In the genomic region with DNA sequence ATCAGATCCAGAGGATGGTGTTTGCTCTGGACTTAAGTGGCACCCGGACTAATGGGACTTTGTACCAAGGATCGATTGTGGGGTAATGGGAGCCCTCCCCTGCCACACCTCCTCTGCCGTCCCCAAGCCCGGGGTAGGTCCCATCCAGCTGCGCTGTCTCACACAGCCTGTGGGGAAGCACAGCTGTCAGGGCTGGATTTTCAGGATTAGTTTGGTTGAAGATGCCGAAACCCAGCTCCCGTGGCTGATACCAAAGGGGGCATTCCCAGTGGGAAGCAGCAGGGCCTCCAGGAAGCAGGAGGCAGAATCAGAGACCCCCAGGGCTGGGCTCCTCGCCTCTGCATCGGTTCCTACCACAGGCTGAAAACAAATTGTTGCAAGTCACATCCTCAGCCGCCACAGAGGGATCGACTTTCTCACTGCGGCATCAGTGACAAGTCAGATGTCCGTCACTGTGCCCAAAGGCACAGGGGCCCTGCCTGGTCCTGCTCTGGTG, we compare ENCODE assay signal across 2 cellular contexts.
TF ChIP-seq lines count a peak whose summit lies in the region.

No MANE protein-coding gene starts in this region.

TF ChIP-seq in GM23338, 12 proteins besides CTCF, POLR2A, EP300 and RAD21:
- TF ChIP-seq REST (IDR thresholded peaks at IDR 0.05; ENCODE audit: unreplicated experiment) (no peak), CREB1 (CRISPR knock-in tag; IDR thresholded peaks at IDR 0.05; ENCODE audit: low read depth) (no peak)

TF ChIP-seq in HepG2, 621 proteins besides CTCF, POLR2A, EP300 and RAD21 (continued from another document and continues in another):
- TF ChIP-seq PITX1 (CRISPR knock-in tag; IDR thresholded peaks at IDR 0.05) (peak; percentile 97), ERF (CRISPR knock-in tag; IDR thresholded peaks at IDR 0.05) (no peak), ZNF501 (CRISPR knock-in tag; IDR thresholded peaks at IDR 0.05) (no peak), HNF4A (CRISPR knock-in tag; IDR thresholded peaks at IDR 0.05) (peak; percentile 83), ZNF280B (CRISPR knock-in tag; IDR thresholded peaks at IDR 0.05; ENCODE audit: borderline replicate concordance) (no peak), ZNF878 (CRISPR knock-in tag; IDR thresholded peaks at IDR 0.05) (no peak), ZMYM2 (CRISPR knock-in tag; IDR thresholded peaks at IDR 0.05) (no peak), ZNF850 (CRISPR knock-in tag; conservative IDR thresholded peaks at IDR 0.05) (no peak), ZFY (CRISPR knock-in tag; IDR thresholded peaks at IDR 0.05) (no peak), FOXA3 (CRISPR knock-in tag; IDR thresholded peaks at IDR 0.05) (0 out of 2 replicates have a peak, but pooled peaks have one; percentile 15), ZNF768 (CRISPR knock-in tag; IDR thresholded peaks at IDR 0.05) (peak; percentile 26; the same call in 1 of the 2 replicates), SALL1 (CRISPR knock-in tag; IDR thresholded peaks at IDR 0.05) (peak; percentile 17; the same call in 1 of the 2 replicates), MYC (CRISPR knock-in tag; IDR thresholded peaks at IDR 0.05; ENCODE audit: borderline replicate concordance) (no peak), MTA1 (CRISPR knock-in tag; IDR thresholded peaks at IDR 0.05; ENCODE audit: borderline replicate concordance) (no peak), GPBP1L1 (CRISPR knock-in tag; IDR thresholded peaks at IDR 0.05) (no peak), PRMT3 (CRISPR knock-in tag; IDR thresholded peaks at IDR 0.05; ENCODE audit: borderline replicate concordance, low read depth) (no peak), ONECUT2 (CRISPR knock-in tag; IDR thresholded peaks at IDR 0.05) (peak; percentile 92), ZNF136 (CRISPR knock-in tag; IDR thresholded peaks at IDR 0.05; ENCODE audit: low read depth) (no peak), RARA (CRISPR knock-in tag; IDR thresholded peaks at IDR 0.05) (no peak), HDAC1 (CRISPR knock-in tag; IDR thresholded peaks at IDR 0.05) (peak; percentile 40; the same call in 1 of the 2 replicates), SIN3A (IDR thresholded peaks at IDR 0.05; ENCODE audit: borderline replicate concordance, low read depth, low read length) (no peak), ZFP1 (CRISPR knock-in tag; IDR thresholded peaks at IDR 0.05) (no peak), GTF2F1 (IDR thresholded peaks at IDR 0.05; ENCODE audit: low read length) (no peak), ZNF235 (CRISPR knock-in tag; IDR thresholded peaks at IDR 0.05; ENCODE audit: borderline replicate concordance) (no peak), ZNF598 (CRISPR knock-in tag; IDR thresholded peaks at IDR 0.05; ENCODE audit: borderline replicate concordance) (no peak), REPIN1 (CRISPR knock-in tag; IDR thresholded peaks at IDR 0.05; ENCODE audit: borderline replicate concordance, low read depth) (no peak), SMAD9 (CRISPR knock-in tag; IDR thresholded peaks at IDR 0.05) (no peak), GABPB1 (CRISPR knock-in tag; IDR thresholded peaks at IDR 0.05) (no peak), HNF4G (IDR thresholded peaks at IDR 0.05; ENCODE audit: borderline replicate concordance, low read depth, low read length) (peak; percentile 69; the same call in 1 of the 2 replicates), HNF4G (CRISPR knock-in tag; IDR thresholded peaks at IDR 0.05; ENCODE audit: borderline replicate concordance, low read depth) (no peak), ZNF552 (CRISPR knock-in tag; IDR thresholded peaks at IDR 0.05; ENCODE audit: borderline replicate concordance) (no peak), PATZ1 (CRISPR knock-in tag; IDR thresholded peaks at IDR 0.05) (peak; percentile 45), ZNF30 (CRISPR knock-in tag; IDR thresholded peaks at IDR 0.05) (no peak), ZNF121 (CRISPR knock-in tag; IDR thresholded peaks at IDR 0.05) (no peak), KDM4B (CRISPR knock-in tag; IDR thresholded peaks at IDR 0.05) (no peak), SAP130 (CRISPR knock-in tag; IDR thresholded peaks at IDR 0.05; ENCODE audit: low read depth) (no peak), JUN (CRISPR knock-in tag; IDR thresholded peaks at IDR 0.05) (no peak), ZNF282 (IDR thresholded peaks at IDR 0.05; ENCODE audit: partially characterized antibody) (no peak), NFKBIZ (CRISPR knock-in tag; IDR thresholded peaks at IDR 0.05) (no peak), ZNF326 (CRISPR knock-in tag; IDR thresholded peaks at IDR 0.05; ENCODE audit: borderline replicate concordance) (no peak), SP5 (CRISPR knock-in tag; IDR thresholded peaks at IDR 0.05; ENCODE audit: borderline replicate concordance, low read depth) (peak; percentile 43; the same call in 1 of the 2 replicates), ZNF234 (CRISPR knock-in tag; conservative IDR thresholded peaks at IDR 0.05) (no peak), ZNF749 (CRISPR knock-in tag; IDR thresholded peaks at IDR 0.05; ENCODE audit: borderline replicate concordance) (no peak), ZNF510 (CRISPR knock-in tag; IDR thresholded peaks at IDR 0.05; ENCODE audit: low read depth) (no peak), SCMH1 (CRISPR knock-in tag; IDR thresholded peaks at IDR 0.05; ENCODE audit: borderline replicate concordance) (no peak)
- TF ChIP-seq, protein P1, sequence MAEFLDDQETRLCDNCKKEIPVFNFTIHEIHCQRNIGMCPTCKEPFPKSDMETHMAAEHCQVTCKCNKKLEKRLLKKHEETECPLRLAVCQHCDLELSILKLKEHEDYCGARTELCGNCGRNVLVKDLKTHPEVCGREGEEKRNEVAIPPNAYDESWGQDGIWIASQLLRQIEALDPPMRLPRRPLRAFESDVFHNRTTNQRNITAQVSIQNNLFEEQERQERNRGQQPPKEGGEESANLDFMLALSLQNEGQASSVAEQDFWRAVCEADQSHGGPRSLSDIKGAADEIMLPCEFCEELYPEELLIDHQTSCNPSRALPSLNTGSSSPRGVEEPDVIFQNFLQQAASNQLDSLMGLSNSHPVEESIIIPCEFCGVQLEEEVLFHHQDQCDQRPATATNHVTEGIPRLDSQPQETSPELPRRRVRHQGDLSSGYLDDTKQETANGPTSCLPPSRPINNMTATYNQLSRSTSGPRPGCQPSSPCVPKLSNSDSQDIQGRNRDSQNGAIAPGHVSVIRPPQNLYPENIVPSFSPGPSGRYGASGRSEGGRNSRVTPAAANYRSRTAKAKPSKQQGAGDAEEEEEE (CRISPR knock-in tag; IDR thresholded peaks at IDR 0.05; ENCODE audit: borderline replicate concordance) = no peak
- TF ChIP-seq, protein P2, sequence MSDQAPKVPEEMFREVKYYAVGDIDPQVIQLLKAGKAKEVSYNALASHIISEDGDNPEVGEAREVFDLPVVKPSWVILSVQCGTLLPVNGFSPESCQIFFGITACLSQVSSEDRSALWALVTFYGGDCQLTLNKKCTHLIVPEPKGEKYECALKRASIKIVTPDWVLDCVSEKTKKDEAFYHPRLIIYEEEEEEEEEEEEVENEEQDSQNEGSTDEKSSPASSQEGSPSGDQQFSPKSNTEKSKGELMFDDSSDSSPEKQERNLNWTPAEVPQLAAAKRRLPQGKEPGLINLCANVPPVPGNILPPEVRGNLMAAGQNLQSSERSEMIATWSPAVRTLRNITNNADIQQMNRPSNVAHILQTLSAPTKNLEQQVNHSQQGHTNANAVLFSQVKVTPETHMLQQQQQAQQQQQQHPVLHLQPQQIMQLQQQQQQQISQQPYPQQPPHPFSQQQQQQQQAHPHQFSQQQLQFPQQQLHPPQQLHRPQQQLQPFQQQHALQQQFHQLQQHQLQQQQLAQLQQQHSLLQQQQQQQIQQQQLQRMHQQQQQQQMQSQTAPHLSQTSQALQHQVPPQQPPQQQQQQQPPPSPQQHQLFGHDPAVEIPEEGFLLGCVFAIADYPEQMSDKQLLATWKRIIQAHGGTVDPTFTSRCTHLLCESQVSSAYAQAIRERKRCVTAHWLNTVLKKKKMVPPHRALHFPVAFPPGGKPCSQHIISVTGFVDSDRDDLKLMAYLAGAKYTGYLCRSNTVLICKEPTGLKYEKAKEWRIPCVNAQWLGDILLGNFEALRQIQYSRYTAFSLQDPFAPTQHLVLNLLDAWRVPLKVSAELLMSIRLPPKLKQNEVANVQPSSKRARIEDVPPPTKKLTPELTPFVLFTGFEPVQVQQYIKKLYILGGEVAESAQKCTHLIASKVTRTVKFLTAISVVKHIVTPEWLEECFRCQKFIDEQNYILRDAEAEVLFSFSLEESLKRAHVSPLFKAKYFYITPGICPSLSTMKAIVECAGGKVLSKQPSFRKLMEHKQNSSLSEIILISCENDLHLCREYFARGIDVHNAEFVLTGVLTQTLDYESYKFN (CRISPR knock-in tag; conservative IDR thresholded peaks at IDR 0.05) = peak; percentile 47
- TF ChIP-seq, protein P3, sequence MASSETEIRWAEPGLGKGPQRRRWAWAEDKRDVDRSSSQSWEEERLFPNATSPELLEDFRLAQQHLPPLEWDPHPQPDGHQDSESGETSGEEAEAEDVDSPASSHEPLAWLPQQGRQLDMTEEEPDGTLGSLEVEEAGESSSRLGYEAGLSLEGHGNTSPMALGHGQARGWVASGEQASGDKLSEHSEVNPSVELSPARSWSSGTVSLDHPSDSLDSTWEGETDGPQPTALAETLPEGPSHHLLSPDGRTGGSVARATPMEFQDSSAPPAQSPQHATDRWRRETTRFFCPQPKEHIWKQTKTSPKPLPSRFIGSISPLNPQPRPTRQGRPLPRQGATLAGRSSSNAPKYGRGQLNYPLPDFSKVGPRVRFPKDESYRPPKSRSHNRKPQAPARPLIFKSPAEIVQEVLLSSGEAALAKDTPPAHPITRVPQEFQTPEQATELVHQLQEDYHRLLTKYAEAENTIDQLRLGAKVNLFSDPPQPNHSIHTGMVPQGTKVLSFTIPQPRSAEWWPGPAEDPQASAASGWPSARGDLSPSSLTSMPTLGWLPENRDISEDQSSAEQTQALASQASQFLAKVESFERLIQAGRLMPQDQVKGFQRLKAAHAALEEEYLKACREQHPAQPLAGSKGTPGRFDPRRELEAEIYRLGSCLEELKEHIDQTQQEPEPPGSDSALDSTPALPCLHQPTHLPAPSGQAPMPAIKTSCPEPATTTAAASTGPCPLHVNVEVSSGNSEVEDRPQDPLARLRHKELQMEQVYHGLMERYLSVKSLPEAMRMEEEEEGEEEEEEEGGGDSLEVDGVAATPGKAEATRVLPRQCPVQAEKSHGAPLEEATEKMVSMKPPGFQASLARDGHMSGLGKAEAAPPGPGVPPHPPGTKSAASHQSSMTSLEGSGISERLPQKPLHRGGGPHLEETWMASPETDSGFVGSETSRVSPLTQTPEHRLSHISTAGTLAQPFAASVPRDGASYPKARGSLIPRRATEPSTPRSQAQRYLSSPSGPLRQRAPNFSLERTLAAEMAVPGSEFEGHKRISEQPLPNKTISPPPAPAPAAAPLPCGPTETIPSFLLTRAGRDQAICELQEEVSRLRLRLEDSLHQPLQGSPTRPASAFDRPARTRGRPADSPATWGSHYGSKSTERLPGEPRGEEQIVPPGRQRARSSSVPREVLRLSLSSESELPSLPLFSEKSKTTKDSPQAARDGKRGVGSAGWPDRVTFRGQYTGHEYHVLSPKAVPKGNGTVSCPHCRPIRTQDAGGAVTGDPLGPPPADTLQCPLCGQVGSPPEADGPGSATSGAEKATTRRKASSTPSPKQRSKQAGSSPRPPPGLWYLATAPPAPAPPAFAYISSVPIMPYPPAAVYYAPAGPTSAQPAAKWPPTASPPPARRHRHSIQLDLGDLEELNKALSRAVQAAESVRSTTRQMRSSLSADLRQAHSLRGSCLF (CRISPR knock-in tag; IDR thresholded peaks at IDR 0.05; ENCODE audit: borderline replicate concordance) = no peak
- TF ChIP-seq, protein P4, sequence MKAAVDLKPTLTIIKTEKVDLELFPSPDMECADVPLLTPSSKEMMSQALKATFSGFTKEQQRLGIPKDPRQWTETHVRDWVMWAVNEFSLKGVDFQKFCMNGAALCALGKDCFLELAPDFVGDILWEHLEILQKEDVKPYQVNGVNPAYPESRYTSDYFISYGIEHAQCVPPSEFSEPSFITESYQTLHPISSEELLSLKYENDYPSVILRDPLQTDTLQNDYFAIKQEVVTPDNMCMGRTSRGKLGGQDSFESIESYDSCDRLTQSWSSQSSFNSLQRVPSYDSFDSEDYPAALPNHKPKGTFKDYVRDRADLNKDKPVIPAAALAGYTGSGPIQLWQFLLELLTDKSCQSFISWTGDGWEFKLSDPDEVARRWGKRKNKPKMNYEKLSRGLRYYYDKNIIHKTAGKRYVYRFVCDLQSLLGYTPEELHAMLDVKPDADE (CRISPR knock-in tag; IDR thresholded peaks at IDR 0.05) = no peak
